ENCODE assay signal across 15 cellular contexts in the genomic region with DNA sequence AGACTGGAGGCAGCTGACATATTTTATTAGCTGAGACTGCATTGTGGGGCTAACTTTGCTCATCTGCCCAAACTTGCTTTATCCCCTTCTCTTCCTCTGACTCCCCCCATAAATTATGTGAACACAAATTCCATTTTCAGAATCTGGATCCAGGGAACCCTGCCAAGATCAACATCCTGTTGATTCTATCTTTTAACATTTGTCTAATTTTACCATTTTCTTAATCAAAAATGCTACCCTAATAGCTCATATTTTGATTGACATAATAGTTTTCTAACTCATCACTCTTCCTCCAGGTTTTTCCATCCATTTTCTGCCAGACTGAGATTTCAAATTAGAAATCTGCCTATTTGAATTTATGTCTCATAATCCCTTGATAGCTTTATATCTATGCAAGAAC.
DNase-seq lines count a peak whose midpoint lies in the region; ATAC-seq and TF ChIP-seq lines count a peak whose summit lies in the region.
"Had no signal": no experiment of that assay in that cellular context is flagged by ENCODE, and none has a peak within 500 bp of the region (broad histone marks: within the 10 kb centered on the region; RNA-seq: fewer than 3 reads in every experiment).

No MANE protein-coding gene starts in this region.

- peak; percentile 4 for DNase-seq in EH (ENCODE audit: low read depth)
- DNase-seq in HEK293T (ENCODE audit: extremely low spot score): no peak
- DNase-seq in SJCRH30: no peak
- peak; percentile 37 for DNase-seq in epithelial cell of esophagus (ENCODE audit: low read depth)
- no peak for DNase-seq in osteocyte (ENCODE audit: extremely low spot score, unreplicated experiment)
- no peak for DNase-seq in mesothelial cell of epicardium (ENCODE audit: low spot score in 2 of 2, unreplicated experiment in 2 of 2)
- DNase-seq: C1 segment of cervical spinal cord; Calu3; CD4-positive, alpha-beta T cell; DMS 273 treated with DMSO at 0.1 percent for 48 hours; H7 had no signal

- H3K27ac Mint-ChIP-seq in osteocyte (ENCODE audit: unreplicated experiment) (no peak overlapping the region), mesothelial cell of epicardium (no peak overlapping the region)
- H3K27ac Mint-ChIP-seq: B cell; CD4-positive, alpha-beta T cell; GM23338 had no signal

- no peaks in the 10 kb centered on the region for H3K27me3 ChIP-seq in SJCRH30

- H3K9me3 Mint-ChIP-seq in osteocyte (ENCODE audit: unreplicated experiment) (no peaks in the 10 kb centered on the region), mesothelial cell of epicardium (no peaks in the 10 kb centered on the region)
- H3K9me3 Mint-ChIP-seq: CD4-positive, alpha-beta T cell; GM23338 had no signal

- no peak for ATAC-seq in HG03432 (IDR thresholded peaks at IDR 0.05; ENCODE audit: unreplicated experiment)
- ATAC-seq: GM23338, HepG2 had no signal

- H3K36me3 Mint-ChIP-seq in osteocyte (ENCODE audit: unreplicated experiment) (no peaks in the 10 kb centered on the region), mesothelial cell of epicardium (no peaks in the 10 kb centered on the region)

- TF ChIP-seq CTCF in epithelial cell of esophagus (IDR thresholded peaks at IDR 0.05; ENCODE audit: insufficient read depth, low read depth, low read length, missing control alignments): no peak
- TF ChIP-seq CTCF in osteocyte (IDR thresholded peaks at IDR 0.05): no peak
- no peak for TF ChIP-seq CTCF in mesothelial cell of epicardium (IDR thresholded peaks at IDR 0.05; ENCODE audit: unreplicated experiment)

- H3K4me1 Mint-ChIP-seq in osteocyte (ENCODE audit: unreplicated experiment) (no peaks in the 10 kb centered on the region), mesothelial cell of epicardium (peaks cover 11% of the 10 kb centered on the region)
- H3K4me1 Mint-ChIP-seq: B cell had no signal

- H3K27me3 Mint-ChIP-seq in osteocyte (ENCODE audit: unreplicated experiment) (peaks cover 7% of the 10 kb centered on the region), mesothelial cell of epicardium (ENCODE audit: low read depth) (peaks cover 3% of the 10 kb centered on the region)

- no peaks in the 10 kb centered on the region for H3K9me3 ChIP-seq in SJCRH30 (replicated peaks)

- peaks cover 10% of the 10 kb centered on the region for H3K4me1 ChIP-seq in SJCRH30

- H3K4me3 ChIP-seq in SJCRH30 (no peak overlapping the region), epithelial cell of esophagus (ENCODE audit: low read length) (no peak overlapping the region)
- H3K4me3 ChIP-seq: GM23338 had no signal

- POLR2A ChIA-PET in HEK293T (lab: Yijun Ruan, JAX): no interaction called here

- H3K4me3 Mint-ChIP-seq in osteocyte (ENCODE audit: unreplicated experiment) (no peak overlapping the region), mesothelial cell of epicardium (no peak overlapping the region)
- H3K4me3 Mint-ChIP-seq: B cell; CD4-positive, alpha-beta T cell; GM23338 had no signal

- H3K27ac ChIP-seq in SJCRH30: peak overlapping the region; percentile 8; the same call in 1 of the 2 replicates

- CTCF ChIA-PET in HEK293T (lab: Yijun Ruan, JAX): no interaction called here

- no peaks in the 10 kb centered on the region for H3K36me3 ChIP-seq in SJCRH30

TF ChIP-seq in HEK293T, 16 proteins besides CTCF, POLR2A, EP300 and RAD21:
- TF ChIP-seq FOXM1 (IDR thresholded peaks at IDR 0.05; ENCODE audit: borderline replicate concordance): no peak
- TF ChIP-seq, protein P1, sequence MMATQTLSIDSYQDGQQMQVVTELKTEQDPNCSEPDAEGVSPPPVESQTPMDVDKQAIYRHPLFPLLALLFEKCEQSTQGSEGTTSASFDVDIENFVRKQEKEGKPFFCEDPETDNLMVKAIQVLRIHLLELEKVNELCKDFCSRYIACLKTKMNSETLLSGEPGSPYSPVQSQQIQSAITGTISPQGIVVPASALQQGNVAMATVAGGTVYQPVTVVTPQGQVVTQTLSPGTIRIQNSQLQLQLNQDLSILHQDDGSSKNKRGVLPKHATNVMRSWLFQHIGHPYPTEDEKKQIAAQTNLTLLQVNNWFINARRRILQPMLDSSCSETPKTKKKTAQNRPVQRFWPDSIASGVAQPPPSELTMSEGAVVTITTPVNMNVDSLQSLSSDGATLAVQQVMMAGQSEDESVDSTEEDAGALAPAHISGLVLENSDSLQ (IDR thresholded peaks at IDR 0.05): 0 out of 2 replicates have a peak, but pooled peaks have one; percentile 4

Comparison
In these comparisons a context has a peak if more than half of its experiments do, and no peak if none do; other contexts are left out.
1. DNase-seq: peak in EH (single experiment) and epithelial cell of esophagus (single experiment); none in HEK293T (single experiment), SJCRH30 (0 of 2), osteocyte (single experiment) and mesothelial cell of epicardium (0 of 2).